In genomic region chr17:78677303-78678219, GRCh38 we compare ENCODE assay signal across 1 cellular context.
TF ChIP-seq lines count a peak whose summit lies in the region.

No MANE protein-coding gene starts in this region.

TF ChIP-seq in GM12878, 131 proteins besides CTCF, POLR2A, EP300 and RAD21 (continued from another document):
- TF ChIP-seq CEBPZ (IDR thresholded peaks at IDR 0.05; ENCODE audit: low read depth, low read length) (no peak), ELK1 (IDR thresholded peaks at IDR 0.05; ENCODE audit: low read depth, low read length) (no peak)
